Comparison of ENCODE assay signal across 8 cellular contexts in genomic region chr12:88299567-88300101, GRCh38.
DNase-seq lines count a peak whose midpoint lies in the region; ATAC-seq and TF ChIP-seq lines count a peak whose summit lies in the region.

No MANE protein-coding gene starts in this region.

- no peak for TF ChIP-seq POLR2A in body of pancreas (IDR thresholded peaks at IDR 0.05)

- no peaks in the 10 kb centered on the region for H3K79me2 ChIP-seq in OCI-LY3 (ENCODE audit: low read length)

- H3K9me3 ChIP-seq in OCI-LY3 (ENCODE audit: insufficient read depth, low read length) (no peaks in the 10 kb centered on the region), colonic mucosa (no peaks in the 10 kb centered on the region), body of pancreas (no peaks in the 10 kb centered on the region)

- no peaks in the 10 kb centered on the region for H3K27me3 ChIP-seq in OCI-LY3 (ENCODE audit: low read depth, low read length)
- H3K27me3 ChIP-seq in colonic mucosa = no peaks in the 10 kb centered on the region
- no peaks in the 10 kb centered on the region for H3K27me3 ChIP-seq in body of pancreas

- H3K36me3 Mint-ChIP-seq in activated naive CD4-positive, alpha-beta T cell treated with anti-CD3 and anti-CD28 coated beads, Interleukin-2, amount 10 ng/mL, durations not matched to agents 7 days and 5 days = no peaks in the 10 kb centered on the region

- H3K27me3 Mint-ChIP-seq in activated naive CD4-positive, alpha-beta T cell treated with anti-CD3 and anti-CD28 coated beads, Interleukin-2, amount 10 ng/mL, durations not matched to agents 7 days and 5 days = no peaks in the 10 kb centered on the region
- no peaks in the 10 kb centered on the region for H3K27me3 Mint-ChIP-seq in stimulated activated naive CD8-positive, alpha-beta T cell treated with anti-CD3 and anti-CD28 coated beads, Interleukin-15, amount 100 ng/mL, for 72 hours

- H3K27ac ChIP-seq in OCI-LY3 (ENCODE audit: low read length) (peak overlapping the region; percentile 75), colonic mucosa (no peak overlapping the region), body of pancreas (no peak overlapping the region)

- no peak for TF ChIP-seq CTCF in OCI-LY3 (IDR thresholded peaks at IDR 0.05; ENCODE audit: low read depth, low read length)
- no peak for TF ChIP-seq CTCF in epithelial cell of proximal tubule (conservative IDR thresholded peaks at IDR 0.05; ENCODE audit: low read depth, low read length)
- no peak for TF ChIP-seq CTCF in colonic mucosa (IDR thresholded peaks at IDR 0.05)
- no peak for TF ChIP-seq CTCF in body of pancreas (IDR thresholded peaks at IDR 0.05)

- peaks cover 3% of the 10 kb centered on the region for H3K36me3 ChIP-seq in OCI-LY3 (replicated peaks; ENCODE audit: low read depth, low read length)
- H3K36me3 ChIP-seq in colonic mucosa = no peaks in the 10 kb centered on the region
- H3K36me3 ChIP-seq in body of pancreas (replicated peaks in 1 of 2; ENCODE audit: insufficient read depth in 1 of 2, low read depth in 2 of 2) = no peaks in the 10 kb centered on the region

- ATAC-seq in HG02798 (IDR thresholded peaks at IDR 0.05; ENCODE audit: poor library complexity, unreplicated experiment) = peak; percentile 94
- peak; percentile 98 for ATAC-seq in stimulated activated naive CD8-positive, alpha-beta T cell treated with anti-CD3 and anti-CD28 coated beads, Interleukin-15, amount 100 ng/mL, for 72 hours
- ATAC-seq in body of pancreas = no peak

- H3K4me2 ChIP-seq in OCI-LY3 (ENCODE audit: low read length) = peak overlapping the region; percentile 44

- DNase-seq in activated naive CD4-positive, alpha-beta T cell treated with Interleukin-2 at 50 U/mL for 16 hours = peak; percentile 46
- no peak for DNase-seq in activated naive CD4-positive, alpha-beta T cell treated with anti-CD3 and anti-CD28 coated beads, Interleukin-2, amount 10 ng/mL, durations not matched to agents 7 days and 5 days
- DNase-seq in epithelial cell of proximal tubule (ENCODE audit: low read depth) (peak; percentile 94), colonic mucosa (no peak), body of pancreas (no peak)
- peak; percentile 23 to 65 for DNase-seq in stimulated activated naive CD8-positive, alpha-beta T cell treated with anti-CD3 and anti-CD28 coated beads, Interleukin-15, amount 100 ng/mL, for 72 hours

- H3K4me1 ChIP-seq in OCI-LY3 (ENCODE audit: low read length) (peaks cover 30% of the 10 kb centered on the region), colonic mucosa (no peaks in the 10 kb centered on the region), body of pancreas (peaks cover 24% of the 10 kb centered on the region)

- intact Hi-C loops in colonic mucosa (cut with DNase I) = no loop called here
- intact Hi-C loops in body of pancreas (cut with DNase I) = no loop called here

- no peak overlapping the region for H3K27ac Mint-ChIP-seq in activated naive CD4-positive, alpha-beta T cell treated with anti-CD3 and anti-CD28 coated beads, Interleukin-2, amount 10 ng/mL, durations not matched to agents 7 days and 5 days
- H3K27ac Mint-ChIP-seq in stimulated activated naive CD8-positive, alpha-beta T cell treated with anti-CD3 and anti-CD28 coated beads, Interleukin-15, amount 100 ng/mL, for 72 hours = peak overlapping the region in 1 of 2 donors; percentile 91

- no peaks in the 10 kb centered on the region for H3K4me1 Mint-ChIP-seq in activated naive CD4-positive, alpha-beta T cell treated with anti-CD3 and anti-CD28 coated beads, Interleukin-2, amount 10 ng/mL, durations not matched to agents 7 days and 5 days
- peaks cover 9% of the 10 kb centered on the region for H3K4me1 Mint-ChIP-seq in stimulated activated naive CD8-positive, alpha-beta T cell treated with anti-CD3 and anti-CD28 coated beads, Interleukin-15, amount 100 ng/mL, for 72 hours

- no peaks in the 10 kb centered on the region for H3K9me3 Mint-ChIP-seq in activated naive CD4-positive, alpha-beta T cell treated with anti-CD3 and anti-CD28 coated beads, Interleukin-2, amount 10 ng/mL, durations not matched to agents 7 days and 5 days
- H3K9me3 Mint-ChIP-seq in stimulated activated naive CD8-positive, alpha-beta T cell treated with anti-CD3 and anti-CD28 coated beads, Interleukin-15, amount 100 ng/mL, for 72 hours = peaks cover 0 to 12% of the 10 kb centered on the region in 2 donors

- WGBS in body of pancreas, 2 donors = 48 to 66% methylated on average over 4 of the region's 4 CpGs

- no peaks in the 10 kb centered on the region for H4K20me1 ChIP-seq in OCI-LY3 (ENCODE audit: insufficient read depth, low read length)

- CTCF ChIA-PET in activated naive CD4-positive, alpha-beta T cell treated with anti-CD3 and anti-CD28 coated beads, Interleukin-2, amount 10 ng/mL, durations not matched to agents 7 days and 5 days (lab: Charles Lee) = no interaction called here

- H3K4me3 ChIP-seq in OCI-LY3 (ENCODE audit: low read length) (no peak overlapping the region), epithelial cell of proximal tubule (ENCODE audit: low read depth, low read length) (no peak overlapping the region), colonic mucosa (no peak overlapping the region), body of pancreas (no peak overlapping the region)

- H3K9ac ChIP-seq in OCI-LY3 (ENCODE audit: low read length) (peak overlapping the region; percentile 11; the same call in 1 of the 2 replicates), colonic mucosa (ENCODE audit: low read depth in 2 of 2, low read length in 2 of 2) (no peak overlapping the region)

- H3K4me3 Mint-ChIP-seq in activated naive CD4-positive, alpha-beta T cell treated with anti-CD3 and anti-CD28 coated beads, Interleukin-2, amount 10 ng/mL, durations not matched to agents 7 days and 5 days = no peak overlapping the region
- H3K4me3 Mint-ChIP-seq in stimulated activated naive CD8-positive, alpha-beta T cell treated with anti-CD3 and anti-CD28 coated beads, Interleukin-15, amount 100 ng/mL, for 72 hours = peak overlapping the region in 1 of 2 donors; percentile 29

- H2AFZ ChIP-seq in OCI-LY3 (ENCODE audit: low read depth, low read length) = no peak overlapping the region

Comparison
In these comparisons a context has a peak if more than half of its experiments do, and no peak if none do; other contexts are left out.
1. DNase-seq: peak in activated naive CD4-positive, alpha-beta T cell treated with Interleukin-2 at 50 U/mL for 16 hours (single experiment), epithelial cell of proximal tubule (single experiment) and stimulated activated naive CD8-positive, alpha-beta T cell treated with anti-CD3 and anti-CD28 coated beads, Interleukin-15, amount 100 ng/mL, for 72 hours (2 of 2); none in activated naive CD4-positive, alpha-beta T cell treated with anti-CD3 and anti-CD28 coated beads, Interleukin-2, amount 10 ng/mL, durations not matched to agents 7 days and 5 days (single experiment), colonic mucosa (single experiment) and body of pancreas (0 of 4).